ENCODE assay signal across 1 cellular context in genomic region chr1:116751626-116752025, GRCh38.
TF ChIP-seq lines count a peak whose summit lies in the region.

No MANE protein-coding gene starts in this region.

TF ChIP-seq in H1, 55 proteins besides CTCF, POLR2A, EP300 and RAD21:
- TF ChIP-seq PHF8 (conservative IDR thresholded peaks at IDR 0.05; ENCODE audit: low read depth, low read length), result no peak
- no peak for TF ChIP-seq CHD1 (IDR thresholded peaks at IDR 0.05; ENCODE audit: low read depth, low read length)
- TF ChIP-seq, protein P1, sequence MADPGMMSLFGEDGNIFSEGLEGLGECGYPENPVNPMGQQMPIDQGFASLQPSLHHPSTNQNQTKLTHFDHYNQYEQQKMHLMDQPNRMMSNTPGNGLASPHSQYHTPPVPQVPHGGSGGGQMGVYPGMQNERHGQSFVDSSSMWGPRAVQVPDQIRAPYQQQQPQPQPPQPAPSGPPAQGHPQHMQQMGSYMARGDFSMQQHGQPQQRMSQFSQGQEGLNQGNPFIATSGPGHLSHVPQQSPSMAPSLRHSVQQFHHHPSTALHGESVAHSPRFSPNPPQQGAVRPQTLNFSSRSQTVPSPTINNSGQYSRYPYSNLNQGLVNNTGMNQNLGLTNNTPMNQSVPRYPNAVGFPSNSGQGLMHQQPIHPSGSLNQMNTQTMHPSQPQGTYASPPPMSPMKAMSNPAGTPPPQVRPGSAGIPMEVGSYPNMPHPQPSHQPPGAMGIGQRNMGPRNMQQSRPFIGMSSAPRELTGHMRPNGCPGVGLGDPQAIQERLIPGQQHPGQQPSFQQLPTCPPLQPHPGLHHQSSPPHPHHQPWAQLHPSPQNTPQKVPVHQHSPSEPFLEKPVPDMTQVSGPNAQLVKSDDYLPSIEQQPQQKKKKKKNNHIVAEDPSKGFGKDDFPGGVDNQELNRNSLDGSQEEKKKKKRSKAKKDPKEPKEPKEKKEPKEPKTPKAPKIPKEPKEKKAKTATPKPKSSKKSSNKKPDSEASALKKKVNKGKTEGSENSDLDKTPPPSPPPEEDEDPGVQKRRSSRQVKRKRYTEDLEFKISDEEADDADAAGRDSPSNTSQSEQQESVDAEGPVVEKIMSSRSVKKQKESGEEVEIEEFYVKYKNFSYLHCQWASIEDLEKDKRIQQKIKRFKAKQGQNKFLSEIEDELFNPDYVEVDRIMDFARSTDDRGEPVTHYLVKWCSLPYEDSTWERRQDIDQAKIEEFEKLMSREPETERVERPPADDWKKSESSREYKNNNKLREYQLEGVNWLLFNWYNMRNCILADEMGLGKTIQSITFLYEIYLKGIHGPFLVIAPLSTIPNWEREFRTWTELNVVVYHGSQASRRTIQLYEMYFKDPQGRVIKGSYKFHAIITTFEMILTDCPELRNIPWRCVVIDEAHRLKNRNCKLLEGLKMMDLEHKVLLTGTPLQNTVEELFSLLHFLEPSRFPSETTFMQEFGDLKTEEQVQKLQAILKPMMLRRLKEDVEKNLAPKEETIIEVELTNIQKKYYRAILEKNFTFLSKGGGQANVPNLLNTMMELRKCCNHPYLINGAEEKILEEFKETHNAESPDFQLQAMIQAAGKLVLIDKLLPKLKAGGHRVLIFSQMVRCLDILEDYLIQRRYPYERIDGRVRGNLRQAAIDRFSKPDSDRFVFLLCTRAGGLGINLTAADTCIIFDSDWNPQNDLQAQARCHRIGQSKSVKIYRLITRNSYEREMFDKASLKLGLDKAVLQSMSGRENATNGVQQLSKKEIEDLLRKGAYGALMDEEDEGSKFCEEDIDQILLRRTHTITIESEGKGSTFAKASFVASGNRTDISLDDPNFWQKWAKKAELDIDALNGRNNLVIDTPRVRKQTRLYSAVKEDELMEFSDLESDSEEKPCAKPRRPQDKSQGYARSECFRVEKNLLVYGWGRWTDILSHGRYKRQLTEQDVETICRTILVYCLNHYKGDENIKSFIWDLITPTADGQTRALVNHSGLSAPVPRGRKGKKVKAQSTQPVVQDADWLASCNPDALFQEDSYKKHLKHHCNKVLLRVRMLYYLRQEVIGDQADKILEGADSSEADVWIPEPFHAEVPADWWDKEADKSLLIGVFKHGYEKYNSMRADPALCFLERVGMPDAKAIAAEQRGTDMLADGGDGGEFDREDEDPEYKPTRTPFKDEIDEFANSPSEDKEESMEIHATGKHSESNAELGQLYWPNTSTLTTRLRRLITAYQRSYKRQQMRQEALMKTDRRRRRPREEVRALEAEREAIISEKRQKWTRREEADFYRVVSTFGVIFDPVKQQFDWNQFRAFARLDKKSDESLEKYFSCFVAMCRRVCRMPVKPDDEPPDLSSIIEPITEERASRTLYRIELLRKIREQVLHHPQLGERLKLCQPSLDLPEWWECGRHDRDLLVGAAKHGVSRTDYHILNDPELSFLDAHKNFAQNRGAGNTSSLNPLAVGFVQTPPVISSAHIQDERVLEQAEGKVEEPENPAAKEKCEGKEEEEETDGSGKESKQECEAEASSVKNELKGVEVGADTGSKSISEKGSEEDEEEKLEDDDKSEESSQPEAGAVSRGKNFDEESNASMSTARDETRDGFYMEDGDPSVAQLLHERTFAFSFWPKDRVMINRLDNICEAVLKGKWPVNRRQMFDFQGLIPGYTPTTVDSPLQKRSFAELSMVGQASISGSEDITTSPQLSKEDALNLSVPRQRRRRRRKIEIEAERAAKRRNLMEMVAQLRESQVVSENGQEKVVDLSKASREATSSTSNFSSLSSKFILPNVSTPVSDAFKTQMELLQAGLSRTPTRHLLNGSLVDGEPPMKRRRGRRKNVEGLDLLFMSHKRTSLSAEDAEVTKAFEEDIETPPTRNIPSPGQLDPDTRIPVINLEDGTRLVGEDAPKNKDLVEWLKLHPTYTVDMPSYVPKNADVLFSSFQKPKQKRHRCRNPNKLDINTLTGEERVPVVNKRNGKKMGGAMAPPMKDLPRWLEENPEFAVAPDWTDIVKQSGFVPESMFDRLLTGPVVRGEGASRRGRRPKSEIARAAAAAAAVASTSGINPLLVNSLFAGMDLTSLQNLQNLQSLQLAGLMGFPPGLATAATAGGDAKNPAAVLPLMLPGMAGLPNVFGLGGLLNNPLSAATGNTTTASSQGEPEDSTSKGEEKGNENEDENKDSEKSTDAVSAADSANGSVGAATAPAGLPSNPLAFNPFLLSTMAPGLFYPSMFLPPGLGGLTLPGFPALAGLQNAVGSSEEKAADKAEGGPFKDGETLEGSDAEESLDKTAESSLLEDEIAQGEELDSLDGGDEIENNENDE (IDR thresholded peaks at IDR 0.05; ENCODE audit: insufficient replicate concordance, low read length), result no peak
- no peak for TF ChIP-seq POU5F1 (IDR thresholded peaks at IDR 0.05; ENCODE audit: low read depth, low read length)
- TF ChIP-seq JUND (IDR thresholded peaks at IDR 0.05; ENCODE audit: low read length), result no peak
- TF ChIP-seq SUZ12 (IDR thresholded peaks at IDR 0.05; ENCODE audit: low read length), result no peak
- TF ChIP-seq KDM5A (IDR thresholded peaks at IDR 0.05; ENCODE audit: low read length), result no peak
- no peak for TF ChIP-seq SIN3A (conservative IDR thresholded peaks at IDR 0.05 in 1 of 2, IDR thresholded peaks at IDR 0.05 in 1 of 2; ENCODE audit: low read depth in 1 of 2, low read length in 2 of 2)
- TF ChIP-seq CTBP2 (IDR thresholded peaks at IDR 0.05; ENCODE audit: borderline replicate concordance, insufficient read depth, insufficient read length, low read length), result no peak
- no peak for TF ChIP-seq KDM4A (IDR thresholded peaks at IDR 0.05; ENCODE audit: low read depth, low read length, severe bottlenecking)
- TF ChIP-seq GABPA (IDR thresholded peaks at IDR 0.05; ENCODE audit: borderline replicate concordance, insufficient read depth, low read length), result no peak
- TF ChIP-seq GTF2F1 (IDR thresholded peaks at IDR 0.05; ENCODE audit: borderline replicate concordance, low read depth, low read length), result no peak
- no peak for TF ChIP-seq NRF1 (IDR thresholded peaks at IDR 0.05; ENCODE audit: low read depth, low read length)
- TF ChIP-seq TCF12 (IDR thresholded peaks at IDR 0.05; ENCODE audit: low read depth, low read length), result no peak
- TF ChIP-seq RXRA (IDR thresholded peaks at IDR 0.05; ENCODE audit: insufficient read depth, low read depth, low read length), result no peak
- no peak for TF ChIP-seq CBX8 (IDR thresholded peaks at IDR 0.05; ENCODE audit: borderline replicate concordance, low read depth, low read length)
- no peak for TF ChIP-seq TEAD4 (IDR thresholded peaks at IDR 0.05; ENCODE audit: low read depth, low read length)
- TF ChIP-seq HDAC6 (IDR thresholded peaks at IDR 0.05; ENCODE audit: low read depth, low read length), result no peak
TF ChIP-seq in H1: peak in this region for 0.
